1 cellular context compared by ENCODE assay signal in genomic region chr5:88875609-88876234, GRCh38.
TF ChIP-seq lines count a peak whose summit lies in the region.

No MANE protein-coding gene starts in this region.

TF ChIP-seq in GM23338, 12 proteins besides CTCF, POLR2A, EP300 and RAD21 (continued from another document):
- TF ChIP-seq, protein P1, sequence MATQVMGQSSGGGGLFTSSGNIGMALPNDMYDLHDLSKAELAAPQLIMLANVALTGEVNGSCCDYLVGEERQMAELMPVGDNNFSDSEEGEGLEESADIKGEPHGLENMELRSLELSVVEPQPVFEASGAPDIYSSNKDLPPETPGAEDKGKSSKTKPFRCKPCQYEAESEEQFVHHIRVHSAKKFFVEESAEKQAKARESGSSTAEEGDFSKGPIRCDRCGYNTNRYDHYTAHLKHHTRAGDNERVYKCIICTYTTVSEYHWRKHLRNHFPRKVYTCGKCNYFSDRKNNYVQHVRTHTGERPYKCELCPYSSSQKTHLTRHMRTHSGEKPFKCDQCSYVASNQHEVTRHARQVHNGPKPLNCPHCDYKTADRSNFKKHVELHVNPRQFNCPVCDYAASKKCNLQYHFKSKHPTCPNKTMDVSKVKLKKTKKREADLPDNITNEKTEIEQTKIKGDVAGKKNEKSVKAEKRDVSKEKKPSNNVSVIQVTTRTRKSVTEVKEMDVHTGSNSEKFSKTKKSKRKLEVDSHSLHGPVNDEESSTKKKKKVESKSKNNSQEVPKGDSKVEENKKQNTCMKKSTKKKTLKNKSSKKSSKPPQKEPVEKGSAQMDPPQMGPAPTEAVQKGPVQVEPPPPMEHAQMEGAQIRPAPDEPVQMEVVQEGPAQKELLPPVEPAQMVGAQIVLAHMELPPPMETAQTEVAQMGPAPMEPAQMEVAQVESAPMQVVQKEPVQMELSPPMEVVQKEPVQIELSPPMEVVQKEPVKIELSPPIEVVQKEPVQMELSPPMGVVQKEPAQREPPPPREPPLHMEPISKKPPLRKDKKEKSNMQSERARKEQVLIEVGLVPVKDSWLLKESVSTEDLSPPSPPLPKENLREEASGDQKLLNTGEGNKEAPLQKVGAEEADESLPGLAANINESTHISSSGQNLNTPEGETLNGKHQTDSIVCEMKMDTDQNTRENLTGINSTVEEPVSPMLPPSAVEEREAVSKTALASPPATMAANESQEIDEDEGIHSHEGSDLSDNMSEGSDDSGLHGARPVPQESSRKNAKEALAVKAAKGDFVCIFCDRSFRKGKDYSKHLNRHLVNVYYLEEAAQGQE (IDR thresholded peaks at IDR 0.05; ENCODE audit: unreplicated experiment), result no peak
